In genomic region chr2:71669628-71670429, GRCh38 we compare ENCODE assay signal across 25 cellular contexts.
DNase-seq lines count a peak whose midpoint lies in the region; ATAC-seq and TF ChIP-seq lines count a peak whose summit lies in the region.
"Had no signal": no experiment of that assay in that cellular context is flagged by ENCODE, and none has a peak within 500 bp of the region (broad histone marks: within the 10 kb centered on the region; RNA-seq: fewer than 3 reads in every experiment).

No MANE protein-coding gene starts in this region.

- no peak overlapping the region for H3K4me3 Mint-ChIP-seq in activated T-helper 2 cell treated with anti-CD3 and anti-CD28 coated beads, Interferon-gamma antibody, Interleukin-2, Interleukin-4, amounts not matched to agents 10 μg/mL and 5 μg/mL and 100 μg/mL, durations not matched to agents 14 hours and 24 hours and 36 hours (ENCODE audit: low read depth)
- no peak overlapping the region for H3K4me3 Mint-ChIP-seq in activated CD4-positive, alpha-beta T cell treated with anti-CD3 and anti-CD28 coated beads, Interleukin-2, amount 10 ng/mL, durations not matched to agents 7 days and 5 days
- H3K4me3 Mint-ChIP-seq: activated CD4-positive, alpha-beta T cell treated with anti-CD3 and anti-CD28 coated beads for 36 hours; brain; memory B cell had no signal

- H3K4me1 ChIP-seq in right lobe of liver (peaks cover 0 to 4% (median 0%) of the 10 kb centered on the region in 4 donors), skeletal muscle tissue (ENCODE audit: control insufficient read depth in 3 of 3, insufficient read depth in 3 of 3, low read length in 3 of 3) (peaks cover 10 to 42% (median 27%) of the 10 kb centered on the region in 3 donors)

- POLR2A ChIA-PET in activated CD4-positive, alpha-beta T cell treated with anti-CD3 and anti-CD28 coated beads, Interleukin-2, amount 10 ng/mL, durations not matched to agents 7 days and 5 days (lab: Charles Lee), result no interaction called here

- H3K4me3 ChIP-seq in right lobe of liver (no peak overlapping the region), skeletal muscle tissue (ENCODE audit: low read length in 3 of 3) (no peak overlapping the region)
- H3K4me3 ChIP-seq: SK-N-MC, smooth muscle cell had no signal

- WGBS in right lobe of liver (ENCODE audit: insufficient coverage, low coverage, low lambda C conversion rate, missing lambda C conversion rate), result 56% methylated on average over 6 of the region's 8 CpGs

- H3K27me3 ChIP-seq in right lobe of liver, result no peaks in the 10 kb centered on the region
- H3K27me3 ChIP-seq in skeletal muscle tissue (ENCODE audit: control insufficient read depth in 3 of 3, insufficient read depth in 3 of 3, low read length in 3 of 3), result no peaks in the 10 kb centered on the region
- H3K27me3 ChIP-seq: neutrophil had no signal

- no peaks in the 10 kb centered on the region for H3K9me3 Mint-ChIP-seq in activated T-helper 2 cell treated with anti-CD3 and anti-CD28 coated beads, Interferon-gamma antibody, Interleukin-2, Interleukin-4, amounts not matched to agents 10 μg/mL and 5 μg/mL and 100 μg/mL, durations not matched to agents 14 hours and 24 hours and 36 hours
- H3K9me3 Mint-ChIP-seq in activated CD4-positive, alpha-beta T cell treated with anti-CD3 and anti-CD28 coated beads, Interleukin-2, amount 10 ng/mL, durations not matched to agents 7 days and 5 days, result no peaks in the 10 kb centered on the region
- H3K9me3 Mint-ChIP-seq: memory B cell had no signal

- no peak overlapping the region for H3K27ac Mint-ChIP-seq in activated T-helper 2 cell treated with anti-CD3 and anti-CD28 coated beads, Interferon-gamma antibody, Interleukin-2, Interleukin-4, amounts not matched to agents 10 μg/mL and 5 μg/mL and 100 μg/mL, durations not matched to agents 14 hours and 24 hours and 36 hours
- H3K27ac Mint-ChIP-seq in activated CD4-positive, alpha-beta T cell treated with anti-CD3 and anti-CD28 coated beads, Interleukin-2, amount 10 ng/mL, durations not matched to agents 7 days and 5 days, result no peak overlapping the region
- H3K27ac Mint-ChIP-seq: activated CD4-positive, alpha-beta T cell treated with anti-CD3 and anti-CD28 coated beads for 36 hours; brain; memory B cell had no signal

- TF ChIP-seq CTCF in GM20000 (IDR thresholded peaks at IDR 0.05; ENCODE audit: extremely low read depth, missing control alignments) (no peak), right lobe of liver (IDR thresholded peaks at IDR 0.05) (no peak)

- no peaks in the 10 kb centered on the region for H3K27me3 Mint-ChIP-seq in activated T-helper 2 cell treated with anti-CD3 and anti-CD28 coated beads, Interferon-gamma antibody, Interleukin-2, Interleukin-4, amounts not matched to agents 10 μg/mL and 5 μg/mL and 100 μg/mL, durations not matched to agents 14 hours and 24 hours and 36 hours (ENCODE audit: low read depth)
- H3K27me3 Mint-ChIP-seq in activated CD4-positive, alpha-beta T cell treated with anti-CD3 and anti-CD28 coated beads, Interleukin-2, amount 10 ng/mL, durations not matched to agents 7 days and 5 days, result no peaks in the 10 kb centered on the region

- ATAC-seq in right lobe of liver (peak in 3 of 4 donors; percentile 42 to 70 (median 57)), HG02798 (IDR thresholded peaks at IDR 0.05; ENCODE audit: poor library complexity, unreplicated experiment) (no peak)
- ATAC-seq: activated CD4-positive, alpha-beta T cell treated with anti-CD3 and anti-CD28 coated beads for 36 hours; HCT116 had no signal

- intact Hi-C loops in activated T-helper 2 cell treated with anti-CD3 and anti-CD28 coated beads, Interferon-gamma antibody, Interleukin-2, Interleukin-4, amounts not matched to agents 10 μg/mL and 5 μg/mL and 100 μg/mL, durations not matched to agents 14 hours and 24 hours and 36 hours (cut with micrococcal nuclease), result no loop called here
- intact Hi-C loops in right lobe of liver (cut with DNase I), result no loop called here

- H3K9ac ChIP-seq in skeletal muscle tissue (ENCODE audit: low read depth in 1 of 3, low read length in 3 of 3), result peak overlapping the region in 1 of 3 donors; percentile 51

- TF ChIP-seq POLR2A in right lobe of liver (IDR thresholded peaks at IDR 0.05), result no peak

- DNase-seq in GM20000 (ENCODE audit: low spot score) (peak; percentile 6), right lobe of liver (peak in 1 of 3 donors; percentile 52), kidney tubule cell (ENCODE audit: low spot score) (no peak)
- peak; percentile 1 for DNase-seq in activated T-helper 2 cell treated with anti-CD3 and anti-CD28 coated beads, Interferon-gamma antibody, Interleukin-2, Interleukin-4, amounts not matched to agents 10 μg/mL and 5 μg/mL and 100 μg/mL, durations not matched to agents 14 hours and 24 hours and 36 hours (ENCODE audit: low spot score)
- DNase-seq in activated CD4-positive, alpha-beta T cell treated with anti-CD3 and anti-CD28 coated beads, Interleukin-2, amount 10 ng/mL, durations not matched to agents 7 days and 5 days, result no peak
- DNase-seq: activated CD4-positive, alpha-beta T cell treated with anti-CD3 and anti-CD28 coated beads for 36 hours; activated naive CD4-positive, alpha-beta T cell treated with Interleukin-2 at 50 U/mL for 16 hours; DMS79 treated with DMSO at 0.1 percent for 48 hours; effector CD8-positive, alpha-beta T cell; erythroblast; Karpas-422; kidney glomerular epithelial cell; NCI-H1436 treated with DMSO at 0.1 percent for 48 hours; NCI-H2107; NCI-H446; stimulated activated CD4-positive, alpha-beta T cell treated with anti-CD3 and anti-CD28 coated beads, Interleukin-2, amount 100 ng/mL, for 24 hours had no signal

- H3K9me3 ChIP-seq in right lobe of liver (no peaks in the 10 kb centered on the region), skeletal muscle tissue (ENCODE audit: control insufficient read depth in 3 of 3, low read length in 3 of 3) (no peaks in the 10 kb centered on the region)
- H3K9me3 ChIP-seq: neutrophil had no signal

- CTCF ChIA-PET in activated CD4-positive, alpha-beta T cell treated with anti-CD3 and anti-CD28 coated beads, Interleukin-2, amount 10 ng/mL, durations not matched to agents 7 days and 5 days (lab: Charles Lee), result no interaction called here

- H3K36me3 Mint-ChIP-seq in activated T-helper 2 cell treated with anti-CD3 and anti-CD28 coated beads, Interferon-gamma antibody, Interleukin-2, Interleukin-4, amounts not matched to agents 10 μg/mL and 5 μg/mL and 100 μg/mL, durations not matched to agents 14 hours and 24 hours and 36 hours (ENCODE audit: low read depth), result no peaks in the 10 kb centered on the region
- H3K36me3 Mint-ChIP-seq in activated CD4-positive, alpha-beta T cell treated with anti-CD3 and anti-CD28 coated beads, Interleukin-2, amount 10 ng/mL, durations not matched to agents 7 days and 5 days (ENCODE audit: low read depth), result no peaks in the 10 kb centered on the region
- H3K36me3 Mint-ChIP-seq: brain, memory B cell had no signal

- peaks cover 0 to 9% (median 4%) of the 10 kb centered on the region in 4 donors for H3K36me3 ChIP-seq in right lobe of liver
- H3K36me3 ChIP-seq in skeletal muscle tissue (ENCODE audit: control insufficient read depth in 3 of 3, insufficient read depth in 3 of 3, low read length in 3 of 3), result peaks cover 58 to 75% (median 63%) of the 10 kb centered on the region in 3 donors

- H3K27ac ChIP-seq in right lobe of liver, result no peak overlapping the region
- H3K27ac ChIP-seq in skeletal muscle tissue (ENCODE audit: low read depth, low read length), result peak overlapping the region; percentile 43
- H3K27ac ChIP-seq: C4-2B, neutrophil, SK-N-MC had no signal

- no peaks in the 10 kb centered on the region for H3K4me1 Mint-ChIP-seq in activated T-helper 2 cell treated with anti-CD3 and anti-CD28 coated beads, Interferon-gamma antibody, Interleukin-2, Interleukin-4, amounts not matched to agents 10 μg/mL and 5 μg/mL and 100 μg/mL, durations not matched to agents 14 hours and 24 hours and 36 hours (ENCODE audit: low read depth)
- H3K4me1 Mint-ChIP-seq in activated CD4-positive, alpha-beta T cell treated with anti-CD3 and anti-CD28 coated beads, Interleukin-2, amount 10 ng/mL, durations not matched to agents 7 days and 5 days, result no peaks in the 10 kb centered on the region
- H3K4me1 Mint-ChIP-seq: activated CD4-positive, alpha-beta T cell treated with anti-CD3 and anti-CD28 coated beads for 36 hours; brain; memory B cell had no signal

Comparison
In these comparisons a context has a peak if more than half of its experiments do, and no peak if none do; other contexts are left out.
1. DNase-seq: peak in GM20000 (single experiment) and activated T-helper 2 cell treated with anti-CD3 and anti-CD28 coated beads, Interferon-gamma antibody, Interleukin-2, Interleukin-4, amounts not matched to agents 10 μg/mL and 5 μg/mL and 100 μg/mL, durations not matched to agents 14 hours and 24 hours and 36 hours (single experiment); none in activated CD4-positive, alpha-beta T cell treated with anti-CD3 and anti-CD28 coated beads, Interleukin-2, amount 10 ng/mL, durations not matched to agents 7 days and 5 days (single experiment) and kidney tubule cell (single experiment).